Comparison of ENCODE assay signal across 18 cellular contexts in genomic region chrX:17529349-17529748, GRCh38.
A peak's percentile ranks its signal among the peaks of the same experiment; 100 is the strongest.
DNase-seq lines count a peak whose midpoint lies in the region; ATAC-seq and TF ChIP-seq lines count a peak whose summit lies in the region.
"Had no signal": no experiment of that assay in that cellular context is flagged by ENCODE, and none has a peak within 500 bp of the region (broad histone marks: within the 10 kb centered on the region; RNA-seq: fewer than 3 reads in every experiment).

No MANE protein-coding gene starts in this region.

- no peaks in the 10 kb centered on the region for H3K36me3 ChIP-seq in BLaER1
- no peaks in the 10 kb centered on the region for H3K36me3 ChIP-seq in parathyroid adenoma (ENCODE audit: control insufficient read depth, insufficient read depth, low read length)

- TF ChIP-seq CTCF in glutamatergic neuron (IDR thresholded peaks at IDR 0.05; ENCODE audit: partially characterized antibody, unreplicated experiment), result no peak
- TF ChIP-seq CTCF in parathyroid adenoma (IDR thresholded peaks at IDR 0.05), result no peak

- no peak overlapping the region for H3K4me3 ChIP-seq in BLaER1
- H3K4me3 ChIP-seq in parathyroid adenoma (ENCODE audit: low read depth, low read length), result no peak overlapping the region

- DNase-seq in RPMI8226 (peak; percentile 35), glutamatergic neuron (no peak), substantia nigra (lab: John Stamatoyannopoulos, UW) (no peak), AG08395 (ENCODE audit: low spot score) (no peak), UCSD-AML1 (lab: John Stamatoyannopoulos, UW; ENCODE audit: unreplicated experiment) (no peak)
- DNase-seq: DMS79 treated with DMSO at 0.1 percent for 48 hours, GOT3, NCI-H1048, NCI-H1436 treated with DMSO at 0.1 percent for 48 hours, NCI-H2029 treated with DMSO at 0.1 percent for 48 hours, NCI-H2171 treated with DMSO at 0.1 percent for 48 hours, NCI-H82, PC-3 had no signal

- peak overlapping the region; percentile 5 for H3K27ac Mint-ChIP-seq in glutamatergic neuron (ENCODE audit: unreplicated experiment)
- H3K27ac Mint-ChIP-seq: B cell had no signal

- peaks cover 94% of the 10 kb centered on the region for H3K27me3 ChIP-seq in BLaER1
- no peaks in the 10 kb centered on the region for H3K27me3 ChIP-seq in parathyroid adenoma (ENCODE audit: control insufficient read depth, insufficient read depth, low read length)

- no peaks in the 10 kb centered on the region for H3K9me3 ChIP-seq in BLaER1
- no peaks in the 10 kb centered on the region for H3K9me3 ChIP-seq in parathyroid adenoma (ENCODE audit: control insufficient read depth, low read length)

- peaks cover 37% of the 10 kb centered on the region for H3K4me1 Mint-ChIP-seq in glutamatergic neuron (ENCODE audit: low read depth, unreplicated experiment)
- H3K4me1 Mint-ChIP-seq: B cell had no signal

- H3K4me1 ChIP-seq in BLaER1, result peaks cover 67% of the 10 kb centered on the region
- H3K4me1 ChIP-seq in parathyroid adenoma, result peaks cover 3% of the 10 kb centered on the region

- H3K27ac ChIP-seq in BLaER1, result no peak overlapping the region
- no peak overlapping the region for H3K27ac ChIP-seq in parathyroid adenoma
- no peak overlapping the region for H3K27ac ChIP-seq in substantia nigra (ENCODE audit: low read depth, low read length, poor library complexity, severe bottlenecking)
- H3K27ac ChIP-seq: KMS-11 had no signal

- no peaks in the 10 kb centered on the region for H3K79me2 ChIP-seq in parathyroid adenoma

- H3K36me3 Mint-ChIP-seq in glutamatergic neuron (ENCODE audit: unreplicated experiment), result no peaks in the 10 kb centered on the region

- H3K4me2 ChIP-seq in BLaER1, result peak overlapping the region; percentile 71
- H3K4me2 ChIP-seq in parathyroid adenoma (ENCODE audit: low read length), result no peak overlapping the region
- H3K4me2 ChIP-seq: KMS-11 had no signal

- H3K9ac ChIP-seq in BLaER1 (no peak overlapping the region), parathyroid adenoma (no peak overlapping the region)
- H3K9ac ChIP-seq: KMS-11 had no signal

- no peak overlapping the region for H3K4me3 Mint-ChIP-seq in glutamatergic neuron (ENCODE audit: unreplicated experiment)
- H3K4me3 Mint-ChIP-seq: B cell had no signal

- peak overlapping the region; percentile 42 for H2AFZ ChIP-seq in parathyroid adenoma

- H4K20me1 ChIP-seq in BLaER1, result peaks cover 47% of the 10 kb centered on the region; the same call in 1 of the 2 replicates

- no peaks in the 10 kb centered on the region for H3K27me3 Mint-ChIP-seq in glutamatergic neuron (ENCODE audit: unreplicated experiment)
- H3K27me3 Mint-ChIP-seq: B cell had no signal

- no peak for ATAC-seq in GM21360 (IDR thresholded peaks at IDR 0.05; ENCODE audit: unreplicated experiment)
- ATAC-seq: PC-3 had no signal

- H3K9me3 Mint-ChIP-seq in glutamatergic neuron (ENCODE audit: unreplicated experiment), result no peaks in the 10 kb centered on the region
